Comparison of ENCODE assay signal across 1 cellular context in genomic region chr4:108216510-108216909, GRCh38.
TF ChIP-seq lines count a peak whose summit lies in the region.

No MANE protein-coding gene starts in this region.

TF ChIP-seq in K562, 482 proteins besides CTCF, POLR2A, EP300 and RAD21 (continued from another document):
- TF ChIP-seq PATZ1 (CRISPR knock-in tag; IDR thresholded peaks at IDR 0.05; ENCODE audit: borderline replicate concordance) = no peak
